In genomic region chrX:129653985-129654651, GRCh38 we compare ENCODE assay signal across 8 cellular contexts. TPM values are rescaled to one million over a fixed set of nuclear protein-coding genes. Genes with fewer than 3 reads are reported as not detected.
A peak's percentile ranks its signal among the peaks of the same experiment; 100 is the strongest.
DNase-seq lines count a peak whose midpoint lies in the region; ATAC-seq and TF ChIP-seq lines count a peak whose summit lies in the region.

No MANE protein-coding gene starts in this region.

- no peak overlapping the region for H3K27ac Mint-ChIP-seq in osteocyte (ENCODE audit: unreplicated experiment)

- no peaks in the 10 kb centered on the region for H3K9me3 Mint-ChIP-seq in osteocyte (ENCODE audit: unreplicated experiment)

- H3K4me3 Mint-ChIP-seq in osteocyte (ENCODE audit: unreplicated experiment): peak overlapping the region; percentile 62

- TF ChIP-seq CTCF in VCaP (conservative IDR thresholded peaks at IDR 0.05) (no peak), fibroblast of the aortic adventitia (IDR thresholded peaks at IDR 0.05; ENCODE audit: insufficient read depth, low read length) (no peak), osteocyte (IDR thresholded peaks at IDR 0.05) (no peak)

- peaks cover 6% of the 10 kb centered on the region for H3K4me1 Mint-ChIP-seq in osteocyte (ENCODE audit: unreplicated experiment)

- no peaks in the 10 kb centered on the region for H3K36me3 Mint-ChIP-seq in osteocyte (ENCODE audit: unreplicated experiment)

- H3K27me3 Mint-ChIP-seq in osteocyte (ENCODE audit: unreplicated experiment): peaks cover 25% of the 10 kb centered on the region

- peak; percentile 66 for ATAC-seq in HG02884 (IDR thresholded peaks at IDR 0.05; ENCODE audit: unreplicated experiment)
- ATAC-seq in GM18870 (IDR thresholded peaks at IDR 0.05; ENCODE audit: unreplicated experiment): no peak

- H3K4me3 ChIP-seq in fibroblast of the aortic adventitia (ENCODE audit: low read depth, low read length): peak overlapping the region; percentile 59

- peak overlapping the region; percentile 78 for H3K27ac ChIP-seq in VCaP

- DNase-seq in NCI-H748 (lab: John Stamatoyannopoulos, UW; ENCODE audit: unreplicated experiment) (peak; percentile 70), NCI-H748 treated with DMSO at 0.1 percent for 48 hours (lab: John Stamatoyannopoulos, UW) (no peak), fibroblast of the aortic adventitia (ENCODE audit: low read depth) (no peak), osteocyte (ENCODE audit: extremely low spot score, unreplicated experiment) (peak; percentile 83), middle frontal gyrus (ENCODE audit: extremely low spot score, low spot score) (no peak)

RNA-seq across cellular contexts. Expression of gene APLN, which starts 0.6 kb away (rescaled TPM):
- total RNA-seq in fibroblast of the aortic adventitia (ENCODE audit: low replicate concordance) (0.54 and 3.8 TPM in 2 replicates), osteocyte (0.38 and 0.39 TPM in 2 replicates)

Comparison
In these comparisons a context has a peak if more than half of its experiments do, and no peak if none do; other contexts are left out.
1. DNase-seq: peak in NCI-H748 (single experiment) and osteocyte (single experiment); none in NCI-H748 treated with DMSO at 0.1 percent for 48 hours (single experiment), fibroblast of the aortic adventitia (single experiment) and middle frontal gyrus (single experiment).